Comparison of ENCODE assay signal across 22 cellular contexts in the genomic region with DNA sequence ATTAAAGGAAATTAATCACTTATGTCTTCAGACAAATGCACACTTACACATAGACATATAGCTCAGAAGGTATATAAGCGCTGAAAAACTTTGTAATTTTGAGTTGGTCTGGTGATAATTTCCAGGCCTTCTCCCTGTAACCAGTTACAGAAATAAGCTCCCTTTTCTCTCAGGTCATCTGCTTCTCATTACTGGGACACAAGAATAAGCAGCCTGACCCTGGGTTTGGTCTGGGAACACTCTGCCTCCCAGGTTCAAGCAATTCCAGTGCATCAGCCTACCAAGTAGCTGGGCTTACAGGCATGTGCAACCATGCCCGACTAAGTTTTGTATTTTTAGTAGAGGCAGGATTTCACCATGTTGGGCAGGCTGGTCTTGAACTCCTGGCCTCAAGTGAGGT.
"Had no signal": no experiment of that assay in that cellular context is flagged by ENCODE, and none has a peak within 500 bp of the region (broad histone marks: within the 10 kb centered on the region; RNA-seq: fewer than 3 reads in every experiment).

No MANE protein-coding gene starts in this region.

- H3K4me3 ChIP-seq: colonic mucosa, tibial artery, uterus had no signal

- H3K9me3 ChIP-seq: colonic mucosa, tibial artery, uterus had no signal

- DNase-seq: activated CD4-positive, alpha-beta T cell treated with anti-CD3 and anti-CD28 coated beads, Interleukin-2, amount 10 ng/mL, durations not matched to agents 24 days and 14 days; activated CD8-positive, alpha-beta T cell treated with anti-CD3 and anti-CD28 coated beads for 36 hours; activated naive CD4-positive, alpha-beta T cell treated with anti-CD3 and anti-CD28 coated beads for 36 hours; activated T-cell treated with anti-CD3 and anti-CD28 coated beads, Interleukin-2, amount 50 U/mL, for 1 hour; anterior cingulate cortex; colonic mucosa; endodermal cell; foreskin keratinocyte; stimulated activated CD4-positive, alpha-beta T cell treated with anti-CD3 and anti-CD28 coated beads, Interleukin-12 subunit alpha, Interleukin-12 subunit beta, amount 100 ng/mL, for 4 hours; stimulated activated CD4-positive, alpha-beta T cell treated with anti-CD3 and anti-CD28 coated beads, Interleukin-1b, Interleukin-23, amount 100 ng/mL, for 48 hours; stimulated activated CD8-positive, alpha-beta memory T cell treated with anti-CD3 and anti-CD28 coated beads, Interleukin-4, amount 100 ng/mL, for 48 hours; stimulated activated naive CD4-positive, alpha-beta T cell; substantia nigra; T-cell; tibial artery; uterus had no signal

- H3K4me1 ChIP-seq: colonic mucosa, foreskin keratinocyte, uterus had no signal

- H3K9me3 Mint-ChIP-seq: activated CD4-positive, alpha-beta T cell treated with anti-CD3 and anti-CD28 coated beads, Interleukin-2, amount 10 ng/mL, durations not matched to agents 24 days and 14 days; activated CD8-positive, alpha-beta T cell treated with anti-CD3 and anti-CD28 coated beads for 36 hours; activated naive CD4-positive, alpha-beta T cell treated with anti-CD3 and anti-CD28 coated beads for 36 hours; activated T-helper 17 cell treated with anti-CD3 and anti-CD28 coated beads, Interleukin-2, amount 50 U/mL, for 72 hours; central memory CD8-positive, alpha-beta T cell; endodermal cell; neural crest cell; T-cell had no signal

- H3K27ac Mint-ChIP-seq: activated CD4-positive, alpha-beta T cell treated with anti-CD3 and anti-CD28 coated beads, Interleukin-2, amount 10 ng/mL, durations not matched to agents 24 days and 14 days; activated CD8-positive, alpha-beta T cell treated with anti-CD3 and anti-CD28 coated beads for 36 hours; activated naive CD4-positive, alpha-beta T cell treated with anti-CD3 and anti-CD28 coated beads for 36 hours; activated T-helper 17 cell treated with anti-CD3 and anti-CD28 coated beads, Interleukin-2, amount 50 U/mL, for 72 hours; endodermal cell; T-cell had no signal

- ATAC-seq: activated CD8-positive, alpha-beta T cell treated with anti-CD3 and anti-CD28 coated beads for 36 hours; activated T-helper 17 cell treated with anti-CD3 and anti-CD28 coated beads, Interleukin-2, amount 50 U/mL, for 72 hours; foreskin keratinocyte; left lobe of liver; T-cell had no signal

- H3K4me3 Mint-ChIP-seq: activated CD4-positive, alpha-beta T cell treated with anti-CD3 and anti-CD28 coated beads, Interleukin-2, amount 10 ng/mL, durations not matched to agents 24 days and 14 days; activated CD8-positive, alpha-beta T cell treated with anti-CD3 and anti-CD28 coated beads for 36 hours; activated naive CD4-positive, alpha-beta T cell treated with anti-CD3 and anti-CD28 coated beads for 36 hours; activated T-helper 17 cell treated with anti-CD3 and anti-CD28 coated beads, Interleukin-2, amount 50 U/mL, for 72 hours; central memory CD8-positive, alpha-beta T cell; endodermal cell; neural crest cell; T-cell had no signal

- H3K27me3 ChIP-seq: colonic mucosa, foreskin keratinocyte, tibial artery, uterus had no signal

- H3K27me3 Mint-ChIP-seq: activated CD8-positive, alpha-beta T cell treated with anti-CD3 and anti-CD28 coated beads for 36 hours had no signal

- H3K36me3 ChIP-seq: colonic mucosa, tibial artery, uterus had no signal

- H3K27ac ChIP-seq: colonic mucosa, epithelial cell of prostate, foreskin keratinocyte, tibial artery, uterus had no signal

- H3K4me1 Mint-ChIP-seq: activated CD4-positive, alpha-beta T cell treated with anti-CD3 and anti-CD28 coated beads, Interleukin-2, amount 10 ng/mL, durations not matched to agents 24 days and 14 days; activated T-helper 17 cell treated with anti-CD3 and anti-CD28 coated beads, Interleukin-2, amount 50 U/mL, for 72 hours; central memory CD8-positive, alpha-beta T cell; neural crest cell; T-cell had no signal

- H3K36me3 Mint-ChIP-seq: brain, T-cell had no signal
